26 cellular contexts compared by ENCODE assay signal in genomic region chr15:78207641-78208340, GRCh38. TPM values are rescaled to one million over a fixed set of nuclear protein-coding genes. Genes with fewer than 3 reads are reported as not detected.
A peak's percentile ranks its signal among the peaks of the same experiment; 100 is the strongest.
DNase-seq lines count a peak whose midpoint lies in the region; ATAC-seq and TF ChIP-seq lines count a peak whose summit lies in the region.
"Had no signal": no experiment of that assay in that cellular context is flagged by ENCODE, and none has a peak within 500 bp of the region (broad histone marks: within the 10 kb centered on the region; RNA-seq: fewer than 3 reads in every experiment).

No MANE protein-coding gene starts in this region.

- no peaks in the 10 kb centered on the region for H3K27me3 ChIP-seq in SJCRH30
- no peaks in the 10 kb centered on the region for H3K27me3 ChIP-seq in smooth muscle cell (ENCODE audit: low read depth)
- H3K27me3 ChIP-seq in brain microvascular endothelial cell (replicated peaks), result no peaks in the 10 kb centered on the region
- H3K27me3 ChIP-seq: ascending aorta had no signal

- H3K27ac Mint-ChIP-seq in immature natural killer cell, result no peak overlapping the region
- H3K27ac Mint-ChIP-seq: activated naive CD8-positive, alpha-beta T cell; CD8-positive, alpha-beta T cell; GM23338; stimulated activated effector memory CD8-positive, alpha-beta T cell treated with anti-CD3 and anti-CD28 coated beads, Interleukin-12 subunit alpha, Interleukin-12 subunit beta, amount 100 ng/mL, for 72 hours had no signal

- peak; percentile 8 for DNase-seq in D341Med (ENCODE audit: low spot score)
- no peak for DNase-seq in SJCRH30
- DNase-seq in left lobe of liver (ENCODE audit: low spot score), result peak; percentile 2
- no peak for DNase-seq in smooth muscle cell (lab: John Stamatoyannopoulos, UW; ENCODE audit: unreplicated experiment)
- no peak for DNase-seq in brain microvascular endothelial cell
- no peak for DNase-seq in immature natural killer cell
- DNase-seq: DMS153; mammary epithelial cell; SHP77; stimulated activated CD4-positive, alpha-beta T cell treated with anti-CD3 and anti-CD28 coated beads, Interleukin-2, amount 100 ng/mL, for 48 hours; SW 1271; T1000 had no signal

- no peak overlapping the region for H3K9ac ChIP-seq in smooth muscle cell (ENCODE audit: low read depth)

- peak overlapping the region; percentile 96 for H3K27ac ChIP-seq in SJCRH30
- peak overlapping the region; percentile 64 for H3K27ac ChIP-seq in smooth muscle cell (ENCODE audit: low read depth)
- H3K27ac ChIP-seq in brain microvascular endothelial cell, result no peak overlapping the region
- H3K27ac ChIP-seq: ascending aorta had no signal

- H3K79me2 ChIP-seq in smooth muscle cell (ENCODE audit: low read depth), result no peaks in the 10 kb centered on the region

- H3K4me3 ChIP-seq in SJCRH30, result no peak overlapping the region
- H3K4me3 ChIP-seq in smooth muscle cell, result no peak overlapping the region
- no peak overlapping the region for H3K4me3 ChIP-seq in brain microvascular endothelial cell (ENCODE audit: low read depth, low read length)
- H3K4me3 ChIP-seq: ascending aorta, GM23338, K562 had no signal

- H3K36me3 Mint-ChIP-seq in immature natural killer cell, result no peaks in the 10 kb centered on the region
- H3K36me3 Mint-ChIP-seq: activated naive CD8-positive, alpha-beta T cell; CD8-positive, alpha-beta T cell; stimulated activated effector memory CD8-positive, alpha-beta T cell treated with anti-CD3 and anti-CD28 coated beads, Interleukin-12 subunit alpha, Interleukin-12 subunit beta, amount 100 ng/mL, for 72 hours had no signal

- H2AFZ ChIP-seq in smooth muscle cell (ENCODE audit: low read depth), result no peak overlapping the region
- H2AFZ ChIP-seq: GM23338 had no signal

- no peaks in the 10 kb centered on the region for H3K4me1 Mint-ChIP-seq in immature natural killer cell
- H3K4me1 Mint-ChIP-seq: central memory CD8-positive, alpha-beta T cell; stimulated activated effector memory CD8-positive, alpha-beta T cell treated with anti-CD3 and anti-CD28 coated beads, Interleukin-12 subunit alpha, Interleukin-12 subunit beta, amount 100 ng/mL, for 72 hours had no signal

- H3K9me3 ChIP-seq in SJCRH30 (replicated peaks) (no peaks in the 10 kb centered on the region), smooth muscle cell (replicated peaks; ENCODE audit: low read depth) (no peaks in the 10 kb centered on the region)
- H3K9me3 ChIP-seq: ascending aorta had no signal

- no peak overlapping the region for H3K4me3 Mint-ChIP-seq in immature natural killer cell
- H3K4me3 Mint-ChIP-seq: activated naive CD8-positive, alpha-beta T cell; CD8-positive, alpha-beta T cell; central memory CD8-positive, alpha-beta T cell; GM23338; stimulated activated effector memory CD8-positive, alpha-beta T cell treated with anti-CD3 and anti-CD28 coated beads, Interleukin-12 subunit alpha, Interleukin-12 subunit beta, amount 100 ng/mL, for 72 hours had no signal

- H3K4me2 ChIP-seq in smooth muscle cell, result no peak overlapping the region
- H3K4me2 ChIP-seq: GM23338 had no signal

- in situ Hi-C loops in brain microvascular endothelial cell (cut with HindIII; ENCODE audit: low pct_ligation_motif_present, low sequenced_read_pairs), result no loop called here

- H3K4me1 ChIP-seq in SJCRH30 (peaks cover 73% of the 10 kb centered on the region), smooth muscle cell (ENCODE audit: low read depth) (peaks cover 9% of the 10 kb centered on the region)
- H3K4me1 ChIP-seq: ascending aorta had no signal

- 92% methylated on average over 8 of the region's 8 CpGs for WGBS in smooth muscle cell (ENCODE audit: low lambda C conversion rate)

- ATAC-seq in left lobe of liver, result no peak
- no peak for ATAC-seq in GM18498 (IDR thresholded peaks at IDR 0.05; ENCODE audit: unreplicated experiment)
- no peak for ATAC-seq in GM18873 (IDR thresholded peaks at IDR 0.05; ENCODE audit: low FRiP score, unreplicated experiment)
- ATAC-seq: CD8-positive, alpha-beta T cell; GM23338; K562; stimulated activated effector memory CD8-positive, alpha-beta T cell treated with anti-CD3 and anti-CD28 coated beads, Interleukin-12 subunit alpha, Interleukin-12 subunit beta, amount 100 ng/mL, for 72 hours had no signal

- peaks cover 5% of the 10 kb centered on the region for H3F3A ChIP-seq in smooth muscle cell (ENCODE audit: low read depth)

- no peak for TF ChIP-seq CTCF in smooth muscle cell (IDR thresholded peaks at IDR 0.05; ENCODE audit: borderline replicate concordance, insufficient read depth, poor library complexity, severe bottlenecking)
- no peak for TF ChIP-seq CTCF in brain microvascular endothelial cell (IDR thresholded peaks at IDR 0.05; ENCODE audit: low read depth, low read length, missing control alignments)

- H3K27me3 Mint-ChIP-seq in immature natural killer cell (ENCODE audit: low read depth in 3 of 3), result peaks cover 0 to 3% (median 1%) of the 10 kb centered on the region in 3 donors
- H3K27me3 Mint-ChIP-seq: activated naive CD8-positive, alpha-beta T cell had no signal

- no peaks in the 10 kb centered on the region for H3K9me3 Mint-ChIP-seq in immature natural killer cell
- H3K9me3 Mint-ChIP-seq: CD8-positive, alpha-beta T cell; central memory CD8-positive, alpha-beta T cell; GM23338; stimulated activated effector memory CD8-positive, alpha-beta T cell treated with anti-CD3 and anti-CD28 coated beads, Interleukin-12 subunit alpha, Interleukin-12 subunit beta, amount 100 ng/mL, for 72 hours had no signal

- H3K36me3 ChIP-seq in SJCRH30, result no peaks in the 10 kb centered on the region
- H3K36me3 ChIP-seq in smooth muscle cell (ENCODE audit: low read depth), result no peaks in the 10 kb centered on the region
- no peaks in the 10 kb centered on the region for H3K36me3 ChIP-seq in brain microvascular endothelial cell (replicated peaks)
- H3K36me3 ChIP-seq: ascending aorta had no signal

- H4K20me1 ChIP-seq in smooth muscle cell (ENCODE audit: low read depth), result no peaks in the 10 kb centered on the region

RNA-seq across cellular contexts. Expression of gene ACSBG1, which starts 26.6 kb away (rescaled TPM):
- 0.08 and 0.63 TPM in 2 replicates for total RNA-seq in SJCRH30 (2014; rRNA removed; shearing (Covaris generic))
- total RNA-seq in left lobe of liver (not detected), smooth muscle cell (under 0.01 TPM in 1 of 2 replicates, not detected in the other)
- polyA plus RNA-seq in smooth muscle cell (0.22 TPM in 1 of 2 replicates, not detected in the other), immature natural killer cell (under 1 TPM in 1 of 3 donors, not detected in 2; 0.07 TPM)
- total RNA-seq: ascending aorta, kidney epithelial cell, MCF 10A had no signal
- polyA plus RNA-seq: mammary epithelial cell had no signal

RNA-seq across cellular contexts. Expression of gene DNAJA4, which starts 56.6 kb away (rescaled TPM):
- total RNA-seq in SJCRH30 (2014; rRNA removed; shearing (Covaris generic)), result 0.15 TPM in 1 of 2 replicates, not detected in the other
- 0.86 TPM for total RNA-seq in left lobe of liver
- 2.7 and 3.2 TPM in 2 replicates for total RNA-seq in smooth muscle cell
- polyA plus RNA-seq in smooth muscle cell, result 4.0 and 5.8 TPM in 2 replicates
- polyA plus RNA-seq in immature natural killer cell, result 1 to 10 TPM; 3.1 to 8.2 (median 7.4) TPM
- total RNA-seq: G401, HT1080, MCF 10A, OCI-LY7 had no signal

RNA-seq across cellular contexts. Expression of gene IDH3A, which starts 58.6 kb away (rescaled TPM):
- total RNA-seq in SJCRH30 (2014; rRNA removed; shearing (Covaris generic)), result 66.1 and 68.4 TPM in 2 replicates
- total RNA-seq in left lobe of liver (29.4 TPM), smooth muscle cell (56.9 and 74.5 TPM in 2 replicates)
- polyA plus RNA-seq in smooth muscle cell (31.3 and 33.6 TPM in 2 replicates), immature natural killer cell (10 to 100 TPM; 39.6 to 59.7 (median 41.4) TPM)

Comparison
In these comparisons a context has a peak if more than half of its experiments do, and no peak if none do; other contexts are left out.
1. DNase-seq: peak in D341Med (single experiment) and left lobe of liver (single experiment); none in SJCRH30 (0 of 2), smooth muscle cell (single experiment), brain microvascular endothelial cell (single experiment) and immature natural killer cell (0 of 3).